Comparison of ENCODE assay signal across 25 cellular contexts in genomic region chr22:33575041-33575440, GRCh38.
"Had no signal": no experiment of that assay in that cellular context is flagged by ENCODE, and none has a peak within 500 bp of the region (broad histone marks: within the 10 kb centered on the region; RNA-seq: fewer than 3 reads in every experiment).

No MANE protein-coding gene starts in this region.

- H3K4me1 Mint-ChIP-seq: activated naive CD8-positive, alpha-beta T cell treated with anti-CD3 and anti-CD28 coated beads, Interleukin-2, amount 10 ng/mL, durations not matched to agents 7 days and 5 days had no signal

- H3K4me1 ChIP-seq: SJCRH30 had no signal

- DNase-seq: activated CD4-positive, alpha-beta T cell treated with anti-CD3 and anti-CD28 coated beads for 4 hours; activated CD8-positive, alpha-beta memory T cell treated with anti-CD3 and anti-CD28 coated beads, Interleukin-2, amount 50 U/mL, for 4 hours; activated CD8-positive, alpha-beta T cell treated with anti-CD3 and anti-CD28 coated beads for 36 hours; activated gamma-delta T cell treated with Interleukin-2 at 50 U/mL for 16 hours; activated naive CD4-positive, alpha-beta T cell treated with anti-CD3 and anti-CD28 coated beads, Interleukin-2, amount 50 U/mL, for 16 hours; activated naive CD8-positive, alpha-beta T cell treated with anti-CD3 and anti-CD28 coated beads, Interleukin-2, amount 10 ng/mL, durations not matched to agents 7 days and 5 days; activated T-cell treated with anti-CD3 and anti-CD28 coated beads, Interleukin-2, amount 50 U/mL, for 72 hours; adrenal gland; anterior cingulate cortex; NCI-H1092; NCI-H1417; NCI-H2029; NCI-H2107; NCI-H2171 treated with DMSO at 0.1 percent for 48 hours; NCI-H226; NCI-H526; NCI-H82; Peyer's patch; Right ventricle myocardium superior; SJCRH30; SW 1271 had no signal

- H3K27me3 ChIP-seq: adrenal gland, Peyer's patch, SJCRH30 had no signal

- H3K36me3 ChIP-seq: adrenal gland, Peyer's patch had no signal

- H3K27ac ChIP-seq: adrenal gland, Peyer's patch, RWPE1, SJCRH30 had no signal

- ATAC-seq: activated CD4-positive, CD25-positive, alpha-beta regulatory T cell treated with anti-CD3 and anti-CD28 coated beads, Interleukin-2, amount 50 U/mL, for 24 hours; activated CD8-positive, alpha-beta T cell treated with anti-CD3 and anti-CD28 coated beads for 36 hours; activated T-cell treated with anti-CD3 and anti-CD28 coated beads, Interleukin-2, amount 50 U/mL, for 72 hours; SK-N-SH treated with all-trans-retinoic acid at 6 μM for 48 hours had no signal

- H3K36me3 Mint-ChIP-seq: activated naive CD8-positive, alpha-beta T cell treated with anti-CD3 and anti-CD28 coated beads, Interleukin-2, amount 10 ng/mL, durations not matched to agents 7 days and 5 days had no signal

- H3K9me3 Mint-ChIP-seq: activated CD8-positive, alpha-beta T cell treated with anti-CD3 and anti-CD28 coated beads for 36 hours; activated naive CD8-positive, alpha-beta T cell treated with anti-CD3 and anti-CD28 coated beads, Interleukin-2, amount 10 ng/mL, durations not matched to agents 7 days and 5 days; activated T-cell treated with anti-CD3 and anti-CD28 coated beads, Interleukin-2, amount 50 U/mL, for 72 hours; activated T-helper 2 cell treated with anti-CD3 and anti-CD28 coated beads, Interferon-gamma antibody, Interleukin-2, Interleukin-4, amounts not matched to agents 10 μg/mL and 5 μg/mL and 100 μg/mL, durations not matched to agents 14 hours and 24 hours and 36 hours had no signal

- H3K27ac Mint-ChIP-seq: activated CD8-positive, alpha-beta T cell treated with anti-CD3 and anti-CD28 coated beads for 36 hours; activated naive CD8-positive, alpha-beta T cell treated with anti-CD3 and anti-CD28 coated beads, Interleukin-2, amount 10 ng/mL, durations not matched to agents 7 days and 5 days; activated T-cell treated with anti-CD3 and anti-CD28 coated beads, Interleukin-2, amount 50 U/mL, for 72 hours; activated T-helper 2 cell treated with anti-CD3 and anti-CD28 coated beads, Interferon-gamma antibody, Interleukin-2, Interleukin-4, amounts not matched to agents 10 μg/mL and 5 μg/mL and 100 μg/mL, durations not matched to agents 14 hours and 24 hours and 36 hours had no signal

- H3K4me3 ChIP-seq: adrenal gland, Peyer's patch, SJCRH30 had no signal

- H3K4me3 Mint-ChIP-seq: activated CD8-positive, alpha-beta T cell treated with anti-CD3 and anti-CD28 coated beads for 36 hours; activated naive CD8-positive, alpha-beta T cell treated with anti-CD3 and anti-CD28 coated beads, Interleukin-2, amount 10 ng/mL, durations not matched to agents 7 days and 5 days; activated T-cell treated with anti-CD3 and anti-CD28 coated beads, Interleukin-2, amount 50 U/mL, for 72 hours had no signal

- H3K9me3 ChIP-seq: adrenal gland, Peyer's patch, SJCRH30 had no signal
